17 cellular contexts compared by ENCODE assay signal in genomic region chr7:106223156-106223555, GRCh38.
"Had no signal": no experiment of that assay in that cellular context is flagged by ENCODE, and none has a peak within 500 bp of the region (broad histone marks: within the 10 kb centered on the region; RNA-seq: fewer than 3 reads in every experiment).

No MANE protein-coding gene starts in this region.

- H3K27me3 ChIP-seq: dorsolateral prefrontal cortex, testis had no signal

- H3K4me3 ChIP-seq: dorsolateral prefrontal cortex, mucosa of descending colon, testis had no signal

- H3K27ac ChIP-seq: dorsolateral prefrontal cortex, testis had no signal

- H3K9me3 ChIP-seq: mucosa of descending colon, testis had no signal

- H3K4me3 Mint-ChIP-seq: activated CD4-positive, alpha-beta T cell treated with anti-CD3 and anti-CD28 coated beads, Interleukin-2, amount 10 ng/mL, durations not matched to agents 7 days and 5 days; activated naive CD4-positive, alpha-beta T cell treated with anti-CD3 and anti-CD28 coated beads, Interleukin-2, amount 10 ng/mL, durations not matched to agents 7 days and 5 days; brain; immature natural killer cell; natural killer cell had no signal

- H3K4me1 Mint-ChIP-seq: brain, immature natural killer cell, natural killer cell had no signal

- ATAC-seq: mucosa of descending colon, natural killer cell, sciatic nerve had no signal

- DNase-seq: activated CD4-positive, alpha-beta T cell treated with anti-CD3 and anti-CD28 coated beads, Interleukin-2, amount 10 ng/mL, durations not matched to agents 7 days and 5 days; activated CD4-positive, CD25-positive, alpha-beta regulatory T cell; activated CD8-positive, alpha-beta memory T cell treated with anti-CD3 and anti-CD28 coated beads for 24 hours; amygdala; immature natural killer cell; mammary epithelial cell; mucosa of descending colon; natural killer cell; nucleus accumbens; stimulated activated CD4-positive, alpha-beta T cell treated with anti-CD3 and anti-CD28 coated beads, Interleukin-2, amount 100 ng/mL, for 24 hours; stimulated activated naive CD4-positive, alpha-beta T cell treated with Interleukin-2 at 50 U/mL for 16 hours; T-helper 2 cell; testis had no signal

- H3K27ac Mint-ChIP-seq: activated CD4-positive, alpha-beta T cell treated with anti-CD3 and anti-CD28 coated beads, Interleukin-2, amount 10 ng/mL, durations not matched to agents 7 days and 5 days; brain; immature natural killer cell; natural killer cell had no signal

- H3K36me3 Mint-ChIP-seq: activated naive CD4-positive, alpha-beta T cell treated with anti-CD3 and anti-CD28 coated beads, Interleukin-2, amount 10 ng/mL, durations not matched to agents 7 days and 5 days; brain; immature natural killer cell; natural killer cell had no signal

- H3K9me3 Mint-ChIP-seq: activated CD4-positive, alpha-beta T cell treated with anti-CD3 and anti-CD28 coated beads, Interleukin-2, amount 10 ng/mL, durations not matched to agents 7 days and 5 days; activated naive CD4-positive, alpha-beta T cell treated with anti-CD3 and anti-CD28 coated beads, Interleukin-2, amount 10 ng/mL, durations not matched to agents 7 days and 5 days; immature natural killer cell; natural killer cell had no signal

- H3K4me1 ChIP-seq: testis had no signal
